In the genomic region with DNA sequence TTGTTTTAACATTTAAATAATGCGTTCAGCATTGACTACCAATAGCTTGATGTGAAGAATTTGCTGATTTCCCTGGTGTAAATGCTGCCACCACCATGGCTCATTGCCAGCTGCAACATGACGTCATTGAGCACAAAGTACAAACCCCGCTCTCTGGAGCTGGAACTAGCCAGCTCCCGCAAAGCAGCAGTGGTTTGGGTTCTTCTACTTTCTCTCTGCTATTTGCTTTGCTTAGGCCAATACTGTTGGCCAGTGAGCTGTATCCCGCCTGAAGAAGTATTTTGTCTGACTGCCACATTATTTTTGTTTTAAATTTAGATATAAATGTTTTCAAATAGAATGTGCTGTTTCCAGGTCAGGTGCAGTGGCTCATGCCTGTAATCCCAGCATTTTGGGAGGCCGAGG, we compare ENCODE assay signal across 18 cellular contexts. TPM values are rescaled to one million over a fixed set of nuclear protein-coding genes. Genes with fewer than 3 reads are reported as not detected.
DNase-seq lines count a peak whose midpoint lies in the region; ATAC-seq, FAIRE-seq and TF ChIP-seq lines count a peak whose summit lies in the region.
"Had no signal": no experiment of that assay in that cellular context is flagged by ENCODE, and none has a peak within 500 bp of the region (broad histone marks: within the 10 kb centered on the region; RNA-seq: fewer than 3 reads in every experiment).

No MANE protein-coding gene starts in this region.

- no peak overlapping the region for H2AK5ac ChIP-seq in neuronal stem cell (ENCODE audit: low read depth, low read length)

- H2BK15ac ChIP-seq in neuronal stem cell (ENCODE audit: low read length) = no peak overlapping the region

- H3K27me3 ChIP-seq in K562 (ENCODE audit: control insufficient read depth in 2 of 2, insufficient read depth in 2 of 2, low read length in 2 of 2) (no peaks in the 10 kb centered on the region), neuronal stem cell (ENCODE audit: control insufficient read depth in 3 of 3, insufficient read depth in 3 of 3, low read depth in 1 of 3, low read length in 3 of 3) (no peaks in the 10 kb centered on the region)
- H3K27me3 ChIP-seq: dorsolateral prefrontal cortex had no signal

- peak; percentile 74 for FAIRE-seq in K562 (lab: Jason Lieb, UNC)
- FAIRE-seq: urothelium cell line had no signal

- no peak overlapping the region for H3K4ac ChIP-seq in neuronal stem cell (ENCODE audit: low read length)

- TF ChIP-seq POLR2A in K562 (conservative IDR thresholded peaks at IDR 0.05) = no peak

- H3K4me1 ChIP-seq in HEK293 (ENCODE audit: control insufficient read depth, insufficient read depth, low read length) = no peaks in the 10 kb centered on the region
- peaks cover 0 to 8% of the 10 kb centered on the region in 2 experiments; a peak in 2 of 5 replicates for H3K4me1 ChIP-seq in K562 (replicated peaks in 1 of 2; ENCODE audit: control insufficient read depth in 2 of 2, insufficient read depth in 2 of 2, low read length in 2 of 2)
- H3K4me1 ChIP-seq in mucosa of descending colon (ENCODE audit: low read depth) = no peaks in the 10 kb centered on the region
- H3K4me1 ChIP-seq in neuronal stem cell (ENCODE audit: control insufficient read depth in 2 of 2, insufficient read depth in 1 of 2, low read depth in 1 of 2, low read length in 2 of 2) = no peaks in the 10 kb centered on the region

- no peak for TF ChIP-seq CTCF in HEK293 (tag by site-specific recombination; IDR thresholded peaks at IDR 0.05)
- TF ChIP-seq CTCF in K562 (IDR thresholded peaks at IDR 0.05 in 2 of 3, conservative IDR thresholded peaks at IDR 0.05 in 1 of 3; ENCODE audit: insufficient read depth in 2 of 3, low read depth in 1 of 3, low read length in 3 of 3) = no peak
- TF ChIP-seq CTCF in mucosa of descending colon (IDR thresholded peaks at IDR 0.05) = no peak

- intact Hi-C loops in K562 (cut with micrococcal nuclease) (no loop called here), mucosa of descending colon (cut with DNase I, micrococcal nuclease) (no loop called here)

- no peak overlapping the region for H3K14ac ChIP-seq in neuronal stem cell (ENCODE audit: low read length)

- H3K9me1 ChIP-seq in K562 (ENCODE audit: control insufficient read depth, insufficient read depth, low read length) = no peaks in the 10 kb centered on the region

- TF ChIP-seq EP300 in K562 (IDR thresholded peaks at IDR 0.05; ENCODE audit: low read length) = no peak

- H2BK120ac ChIP-seq in neuronal stem cell (ENCODE audit: low read depth, low read length) = no peak overlapping the region

- H2BK12ac ChIP-seq in neuronal stem cell (ENCODE audit: low read length) = no peak overlapping the region

- no peaks in the 10 kb centered on the region for H3K79me2 ChIP-seq in K562 (ENCODE audit: control insufficient read depth, insufficient read depth, low read length)

- POLR2A ChIA-PET in HEK293 (lab: Yijun Ruan, JAX) = no interaction called here
- POLR2A ChIA-PET in K562 (lab: Yijun Ruan, JAX) = interaction anchor here (0.9 to 1.1 kb wide), 2 partner anchors 9 to 21 kb away, joined by 3 to 4 read pairs; no protein-coding TSS in a partner anchor

- H4K20me1 ChIP-seq in K562 (replicated peaks; ENCODE audit: control insufficient read depth, insufficient read depth, low read length) = no peaks in the 10 kb centered on the region

- ATAC-seq in K562 (peak; percentile 82), mucosa of descending colon (peak; percentile 68), GM18868 (IDR thresholded peaks at IDR 0.05; ENCODE audit: unreplicated experiment) (no peak)
- ATAC-seq: GM23338; sciatic nerve; stimulated activated effector memory CD8-positive, alpha-beta T cell treated with anti-CD3 and anti-CD28 coated beads, Interleukin-12 subunit alpha, Interleukin-12 subunit beta, amount 100 ng/mL, for 72 hours had no signal

- H2AFZ ChIP-seq in K562 (ENCODE audit: low read depth, low read length) = peak overlapping the region; percentile 50
- no peak overlapping the region for H2AFZ ChIP-seq in neuronal stem cell (ENCODE audit: low read length)
- H2AFZ ChIP-seq: GM23338 had no signal

- in situ Hi-C loops in K562 (cut with MboI) = no loop called here

- WGBS in K562 (ENCODE audit: insufficient coverage, low coverage, missing lambda C conversion rate) = 25% methylated on average over 6 of the region's 6 CpGs
- WGBS in neuronal stem cell (ENCODE audit: extremely low coverage in 2 of 2, insufficient read length in 2 of 2, insufficient replicate concordance in 1 of 2), 2 donors = no CpG with 5 or more reads among the region's 6 CpGs

- no peak overlapping the region for H3K18ac ChIP-seq in neuronal stem cell (ENCODE audit: low read length)

- H3K23ac ChIP-seq in neuronal stem cell (ENCODE audit: low read depth, low read length, poor library complexity) = no peak overlapping the region

- CTCF ChIA-PET in HEK293 (lab: Yijun Ruan, JAX) = no interaction called here
- CTCF ChIA-PET in K562 (lab: Yijun Ruan, JAX; ENCODE audit: low intra/inter-chr PET ratio) = no interaction called here

- no TSS peak for BruUV-seq in K562 (replicated peaks; lab: Mats Ljungman, UMichigan)

- DNase-seq in NCI-H345 (lab: John Stamatoyannopoulos, UW) = peak; percentile 14
- peak; percentile 37 to 78 (median 50) for DNase-seq in K562 (ENCODE audit: extremely low read depth in 1 of 4, low spot score in 3 of 4)
- peak in 2 of 3 donors; percentile 65 to 76 for DNase-seq in mucosa of descending colon
- DNase-seq in neuronal stem cell (ENCODE audit: low spot score) = no peak
- no peak for DNase-seq in OCI-M2 (lab: John Stamatoyannopoulos, UW; ENCODE audit: unreplicated experiment)
- DNase-seq: activated CD4-positive, alpha-beta memory T cell treated with anti-CD3 and anti-CD28 coated beads, Interleukin-2, amount 10 ng/mL, durations not matched to agents 7 days and 5 days; dorsolateral prefrontal cortex; GF-D8; mesenchymal stem cell; NCI-H510A treated with DMSO at 0.1 percent for 48 hours; Right ventricle myocardium superior; stimulated activated CD4-positive, alpha-beta T cell treated with anti-CD3 and anti-CD28 coated beads, Interleukin-4, amount 100 ng/mL, for 24 hours had no signal

- H2BK5ac ChIP-seq in neuronal stem cell (ENCODE audit: low read length) = no peak overlapping the region

- H3K36me3 ChIP-seq in HEK293 (ENCODE audit: control insufficient read depth in 2 of 2, insufficient read depth in 1 of 2, low read length in 2 of 2) (no peaks in the 10 kb centered on the region), K562 (ENCODE audit: control insufficient read depth, insufficient read depth, low read length) (no peaks in the 10 kb centered on the region), mucosa of descending colon (ENCODE audit: low read depth) (no peaks in the 10 kb centered on the region), neuronal stem cell (replicated peaks in 1 of 2; ENCODE audit: control insufficient read depth in 2 of 2, insufficient read depth in 2 of 2, low read length in 2 of 2) (no peaks in the 10 kb centered on the region)

- no peak for TF ChIP-seq RAD21 in K562 (CRISPR knock-in tag; conservative IDR thresholded peaks at IDR 0.05 in 1 of 2, IDR thresholded peaks at IDR 0.05 in 1 of 2)

- H3K27ac ChIP-seq in HEK293 (ENCODE audit: extremely low read depth, low read depth, low read length) = no peak overlapping the region
- no peak overlapping the region for H3K27ac ChIP-seq in K562 (ENCODE audit: extremely low read depth, low read depth, low read length)
- no peak overlapping the region for H3K27ac ChIP-seq in neuronal stem cell (replicated peaks; ENCODE audit: low read length)
- H3K27ac ChIP-seq: dorsolateral prefrontal cortex had no signal

- H3K9me3 ChIP-seq in HEK293 (ENCODE audit: control insufficient read depth, insufficient read depth, low read depth, low read length) (no peaks in the 10 kb centered on the region), K562 (replicated peaks; ENCODE audit: control insufficient read depth, insufficient read depth, low read depth, low read length) (no peaks in the 10 kb centered on the region), mucosa of descending colon (no peaks in the 10 kb centered on the region), neuronal stem cell (replicated peaks in 1 of 2; ENCODE audit: control insufficient read depth in 2 of 2, insufficient read depth in 1 of 2, low read depth in 1 of 2, low read length in 2 of 2) (no peaks in the 10 kb centered on the region)

- peak overlapping the region; percentile 0; the same call in 1 of the 2 replicates for H3K4me2 ChIP-seq in K562 (ENCODE audit: insufficient read depth, low read length)
- no peak overlapping the region for H3K4me2 ChIP-seq in neuronal stem cell (ENCODE audit: insufficient read depth, low read length, poor library complexity, severe bottlenecking)
- H3K4me2 ChIP-seq: GM23338 had no signal

- H4K91ac ChIP-seq in neuronal stem cell (ENCODE audit: low read depth, low read length, poor library complexity) = no peak overlapping the region

- H3K79me1 ChIP-seq in neuronal stem cell (ENCODE audit: low read depth, low read length) = no peaks in the 10 kb centered on the region

- no peak overlapping the region for H3K4me3 ChIP-seq in HEK293 (ENCODE audit: low read depth, low read length)
- no peak overlapping the region for H3K4me3 ChIP-seq in K562
- H3K4me3 ChIP-seq in mucosa of descending colon = no peak overlapping the region
- H3K4me3 ChIP-seq in neuronal stem cell (ENCODE audit: low read length in 2 of 2) = no peak overlapping the region
- H3K4me3 ChIP-seq: dorsolateral prefrontal cortex, GM23338 had no signal

- H4K8ac ChIP-seq in neuronal stem cell (ENCODE audit: low read depth, low read length) = no peak overlapping the region

- H3K9ac ChIP-seq in K562 (ENCODE audit: insufficient read depth in 1 of 2, low read depth in 2 of 2, low read length in 2 of 2) = no peak overlapping the region
- H3K9ac ChIP-seq in neuronal stem cell (ENCODE audit: low read depth, low read length, poor library complexity) = no peak overlapping the region

RNA-seq across cellular contexts. Expression of gene KIF13A, which starts 47.4 kb away (rescaled TPM):
- 104 and 140 TPM in 2 replicates for total RNA-seq in K562 (2011; cell fraction: chromatin; rRNA removed; ENCODE audit: low replicate concordance)
- 46.7 and 52.6 TPM in 2 replicates for total RNA-seq in K562 (2011; cell fraction: nucleolus; rRNA removed)
- 47.2 and 119 TPM in 2 replicates for total RNA-seq in K562 (2011; cell fraction: nucleoplasm; rRNA removed)
- total RNA-seq in K562 (2014; rRNA removed) (21.0 and 30.1 TPM in 2 replicates), K562 (2014; rRNA removed; fragmentation: Illumina TruSeq; extraction: Trizol) (37.5 and 39.3 TPM in 2 replicates), K562 (2015; rRNA removed; fragmentation: Illumina TruSeq; extraction: Trizol) (43.2 and 44.3 TPM in 2 replicates), K562 (2021) (30.1 and 33.8 TPM in 2 replicates), mucosa of descending colon (10 to 100 TPM; 45.6 to 85.9 (median 46.9) TPM)
- polyA plus RNA-seq in K562 (2011; rRNA removed) (29.5 and 31.8 TPM in 2 replicates), K562 (2014; fragmentation: Illumina TruSeq; extraction: Trizol) (28.2 and 29.7 TPM in 2 replicates), K562 (2014; fragmentation: Nextera tagmentation; extraction: Ambion mirVana) (1 to 10 TPM; 3.6 to 4.3 TPM), K562 (2014; rRNA removed) (22.5 and 22.6 TPM in 2 replicates)
- polyA plus RNA-seq in K562 (2011; cell fraction: cytosol; rRNA removed) = 15.8 and 22.8 TPM in 2 replicates
- 33.0 and 34.3 TPM in 2 replicates for polyA plus RNA-seq in K562 (2011; cell fraction: nucleus; rRNA removed)
- polyA plus RNA-seq in K562 (2012) = 25.3 and 25.9 TPM in 2 replicates
- 58.2 and 66.9 TPM in 2 replicates for polyA minus RNA-seq in K562 (2011; rRNA and poly(A)+ RNA removed)
- 27.8 and 31.0 TPM in 2 replicates for polyA minus RNA-seq in K562 (2011; cell fraction: cytosol; rRNA and poly(A)+ RNA removed)
- 52.9 and 92.3 TPM in 2 replicates for polyA minus RNA-seq in K562 (2011; cell fraction: nucleus; rRNA and poly(A)+ RNA removed)
- 9.1 TPM for polyA plus RNA-seq in neuronal stem cell (2013, experiment 1 of 2)
- polyA plus RNA-seq in neuronal stem cell (2013, experiment 2 of 2) = 9.1 TPM
- total RNA-seq: activated CD4-positive, alpha-beta memory T cell treated with anti-CD3 and anti-CD28 coated beads, Interleukin-2, amount 10 ng/mL, durations not matched to agents 7 days and 5 days had no signal

Comparison
In these comparisons a context has a peak if more than half of its experiments do, and no peak if none do; other contexts are left out.
1. DNase-seq: peak in NCI-H345 (single experiment), K562 (4 of 4) and mucosa of descending colon (2 of 3); none in neuronal stem cell (single experiment) and OCI-M2 (single experiment).
2. Of the 44 proteins assayed by ChIP-seq in both K562 and HEK293: peak only in K562: none; only in HEK293: ATF2; in both: none; in neither: 43.